ENCODE assay signal across 13 cellular contexts in the genomic region with DNA sequence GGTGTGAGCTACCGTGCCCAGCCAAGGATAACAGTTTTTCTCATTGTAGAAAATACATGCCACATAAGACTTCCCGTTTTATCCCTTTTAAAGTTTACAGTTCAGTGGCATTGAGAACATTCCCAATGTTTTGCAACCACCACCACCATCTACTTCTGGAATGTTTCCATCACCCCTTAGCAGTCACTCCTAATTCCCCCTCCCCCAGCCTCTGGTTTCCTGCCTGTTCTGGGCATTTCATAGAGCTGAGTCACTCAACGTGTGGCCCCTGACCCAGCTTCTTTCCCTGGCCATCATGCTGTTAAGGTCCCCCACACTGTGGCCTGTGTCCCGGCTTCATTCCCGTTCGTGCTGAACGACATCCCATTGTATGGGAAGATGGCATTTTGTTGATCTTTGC. TPM values are rescaled to one million over a fixed set of nuclear protein-coding genes. Genes with fewer than 3 reads are reported as not detected.
DNase-seq lines count a peak whose midpoint lies in the region; ATAC-seq and TF ChIP-seq lines count a peak whose summit lies in the region.
"Had no signal": no experiment of that assay in that cellular context is flagged by ENCODE, and none has a peak within 500 bp of the region (broad histone marks: within the 10 kb centered on the region; RNA-seq: fewer than 3 reads in every experiment).

No MANE protein-coding gene starts in this region.

- no peak overlapping the region for H3K4me3 Mint-ChIP-seq in HFFc6

- no peak overlapping the region for H2BK120ac ChIP-seq in trophoblast cell (ENCODE audit: insufficient read depth, low read length, poor library complexity)

- no peak overlapping the region for H3K27ac Mint-ChIP-seq in HFFc6

- no peaks in the 10 kb centered on the region for H3K36me3 ChIP-seq in SJSA1
- H3K36me3 ChIP-seq in trophoblast cell (ENCODE audit: control insufficient read depth in 1 of 2, insufficient read depth in 2 of 2, low read length in 2 of 2), result no peaks in the 10 kb centered on the region

- H2BK12ac ChIP-seq in trophoblast cell (ENCODE audit: low read length), result peak overlapping the region; percentile 37

- peak; percentile 70 for DNase-seq in ELR (ENCODE audit: low read depth)
- peak; percentile 100 for DNase-seq in SJSA1 (ENCODE audit: low read depth in 1 of 2, low spot score in 2 of 2)
- peak; percentile 69 for DNase-seq in fibroblast of pulmonary artery (ENCODE audit: low read depth)
- peak; percentile 93 to 95 for DNase-seq in trophoblast cell
- DNase-seq in effector CD4-positive, alpha-beta T cell, result no peak
- DNase-seq in HFFc6, result no peak
- no peak for DNase-seq in DMS53 (lab: John Stamatoyannopoulos, UW)
- DNase-seq: activated CD4-positive, alpha-beta T cell treated with anti-CD3 and anti-CD28 coated beads for 48 hours; hippocampal formation; NCI-H524 treated with DMSO at 0.1 percent for 48 hours had no signal

- peaks cover 2% of the 10 kb centered on the region for H3K9me3 Mint-ChIP-seq in HFFc6

- H3K14ac ChIP-seq in trophoblast cell (ENCODE audit: low read length), result no peak overlapping the region

- H3K4me3 ChIP-seq in SJSA1, result no peak overlapping the region
- H3K4me3 ChIP-seq in fibroblast of pulmonary artery (replicated peaks; ENCODE audit: low read depth, low read length), result no peak overlapping the region
- H3K4me3 ChIP-seq in trophoblast cell (ENCODE audit: low read depth, low read length), result no peak overlapping the region
- H3K4me3 ChIP-seq: coronary artery, skin epidermis had no signal

- TF ChIP-seq CTCF in fibroblast of pulmonary artery (IDR thresholded peaks at IDR 0.05; ENCODE audit: low read length, missing control alignments) (no peak), HFFc6 (IDR thresholded peaks at IDR 0.05) (no peak)

- no peak overlapping the region for H3K9ac ChIP-seq in trophoblast cell (ENCODE audit: low read length)

- H3K27me3 ChIP-seq in SJSA1 (replicated peaks) (no peaks in the 10 kb centered on the region), trophoblast cell (ENCODE audit: insufficient read depth, low read length) (no peaks in the 10 kb centered on the region)

- peaks cover 19% of the 10 kb centered on the region for H3K79me1 ChIP-seq in trophoblast cell (ENCODE audit: low read length)

- no peaks in the 10 kb centered on the region for H3K79me2 ChIP-seq in trophoblast cell (ENCODE audit: control insufficient read depth, insufficient read depth, low read length, poor library complexity)

- peak overlapping the region; percentile 55 for H4K91ac ChIP-seq in trophoblast cell (ENCODE audit: low read depth, low read length)

- H3K4me1 ChIP-seq in SJSA1 (replicated peaks) (peaks cover 43% of the 10 kb centered on the region), trophoblast cell (ENCODE audit: control insufficient read depth in 1 of 2, insufficient read depth in 2 of 2, low read length in 2 of 2) (peaks cover 19 to 33% of the 10 kb centered on the region in 2 experiments)

- H2BK5ac ChIP-seq in trophoblast cell (ENCODE audit: low read depth, low read length, poor library complexity), result no peak overlapping the region

- peaks cover 26% of the 10 kb centered on the region for H3K27me3 Mint-ChIP-seq in HFFc6 (ENCODE audit: insufficient read depth)

- H3K9me3 ChIP-seq in SJSA1 (replicated peaks), result peaks cover under 1% of the 10 kb centered on the region; the same call in 1 of the 2 replicates
- no peaks in the 10 kb centered on the region for H3K9me3 ChIP-seq in trophoblast cell (ENCODE audit: insufficient read depth, low read depth, low read length)

- H3K4me1 Mint-ChIP-seq in HFFc6 (ENCODE audit: low read depth), result peaks cover 8% of the 10 kb centered on the region

- no peak overlapping the region for H4K8ac ChIP-seq in trophoblast cell (ENCODE audit: low read depth, low read length)

- no peak overlapping the region for H3K4ac ChIP-seq in trophoblast cell (ENCODE audit: low read depth, low read length)

- WGBS in trophoblast cell (ENCODE audit: extremely low coverage, insufficient coverage, insufficient read length), result no CpG with 5 or more reads among the region's 7 CpGs

- no peak for ATAC-seq in HG03571 (IDR thresholded peaks at IDR 0.05; ENCODE audit: unreplicated experiment)

- no peak overlapping the region for H3K18ac ChIP-seq in trophoblast cell (ENCODE audit: low read length)

- H3K23ac ChIP-seq in trophoblast cell (ENCODE audit: low read length), result no peak overlapping the region

- no peaks in the 10 kb centered on the region for H3K36me3 Mint-ChIP-seq in HFFc6 (ENCODE audit: low read depth)

- H2AK5ac ChIP-seq in trophoblast cell (ENCODE audit: low read length), result no peak overlapping the region

- H3K4me2 ChIP-seq in trophoblast cell (ENCODE audit: low read length), result peak overlapping the region; percentile 11

- H2AFZ ChIP-seq in trophoblast cell (ENCODE audit: insufficient read depth, low read length, poor library complexity), result no peak overlapping the region

- H4K12ac ChIP-seq in trophoblast cell (ENCODE audit: low read depth, low read length), result no peak overlapping the region

- H3K27ac ChIP-seq in SJSA1 (peak overlapping the region; percentile 73), trophoblast cell (ENCODE audit: low read depth, low read length) (peak overlapping the region; percentile 80)
- H3K27ac ChIP-seq: coronary artery, skin epidermis had no signal

RNA-seq across cellular contexts. Expression of gene FGF4, which starts 30.7 kb away (rescaled TPM):
- total RNA-seq in SJSA1 (2014; rRNA removed; shearing (Covaris generic)), result not detected in 2 replicates
- 0.03 TPM in 1 of 2 replicates, not detected in the other for polyA plus RNA-seq in trophoblast cell (2013)
- total RNA-seq in HFFc6 (2021; fragmentation: NEBNext Ultra II Directional; extraction: Animal tissue kit (Norgen Biotek cat#: 25700)), result not detected

RNA-seq across cellular contexts. Expression of gene FGF19, which starts 40.6 kb away (rescaled TPM):
- total RNA-seq in SJSA1 (2014; rRNA removed; shearing (Covaris generic)), result 3.0 and 10.3 TPM in 2 replicates
- polyA plus RNA-seq in trophoblast cell (2013), result 0.03 and 0.05 TPM in 2 replicates
- total RNA-seq in HFFc6 (2021; fragmentation: NEBNext Ultra II Directional; extraction: Animal tissue kit (Norgen Biotek cat#: 25700)), result not detected

Comparison
In these comparisons a context has a peak if more than half of its experiments do, and no peak if none do; other contexts are left out.
1. DNase-seq: peak in ELR (single experiment), SJSA1 (2 of 2), fibroblast of pulmonary artery (single experiment) and trophoblast cell (2 of 2); none in effector CD4-positive, alpha-beta T cell (single experiment), HFFc6 (single experiment) and DMS53 (single experiment).